ENCODE assay signal across 20 cellular contexts in genomic region chr2:192087398-192087958, GRCh38.
DNase-seq lines count a peak whose midpoint lies in the region; ATAC-seq, FAIRE-seq and TF ChIP-seq lines count a peak whose summit lies in the region.
"Had no signal": no experiment of that assay in that cellular context is flagged by ENCODE, and none has a peak within 500 bp of the region (broad histone marks: within the 10 kb centered on the region; RNA-seq: fewer than 3 reads in every experiment).

No MANE protein-coding gene starts in this region.

- TF ChIP-seq CTCF in astrocyte (IDR thresholded peaks at IDR 0.05; ENCODE audit: insufficient read depth, low read depth, low read length) (no peak), stomach (IDR thresholded peaks at IDR 0.05) (no peak), right atrium auricular region (IDR thresholded peaks at IDR 0.05) (no peak)

- TF ChIP-seq POLR2A in stomach (IDR thresholded peaks at IDR 0.05): no peak

- no peaks in the 10 kb centered on the region for H3K36me3 Mint-ChIP-seq in astrocyte (ENCODE audit: low read depth, unreplicated experiment)
- H3K36me3 Mint-ChIP-seq: brain; stimulated activated effector memory CD8-positive, alpha-beta T cell treated with anti-CD3 and anti-CD28 coated beads, Interleukin-12 subunit alpha, Interleukin-12 subunit beta, amount 100 ng/mL, for 72 hours; T-cell had no signal

- H3K4me3 Mint-ChIP-seq in astrocyte (ENCODE audit: unreplicated experiment): no peak overlapping the region
- H3K4me3 Mint-ChIP-seq: activated T-cell treated with anti-CD3 and anti-CD28 coated beads, Interleukin-2, amount 50 U/mL, for 24 hours; stimulated activated effector memory CD8-positive, alpha-beta T cell treated with anti-CD3 and anti-CD28 coated beads, Interleukin-12 subunit alpha, Interleukin-12 subunit beta, amount 100 ng/mL, for 72 hours; T-cell had no signal

- H3K27me3 ChIP-seq in astrocyte (ENCODE audit: insufficient read depth, low read length) (no peaks in the 10 kb centered on the region), stomach (no peaks in the 10 kb centered on the region), right atrium auricular region (no peaks in the 10 kb centered on the region)
- H3K27me3 ChIP-seq: gastrocnemius medialis, thyroid gland had no signal

- H3K9ac ChIP-seq in astrocyte (ENCODE audit: low read length): no peak overlapping the region

- H3K4me1 Mint-ChIP-seq in astrocyte (ENCODE audit: low read depth, unreplicated experiment): no peaks in the 10 kb centered on the region
- H3K4me1 Mint-ChIP-seq: stimulated activated effector memory CD8-positive, alpha-beta T cell treated with anti-CD3 and anti-CD28 coated beads, Interleukin-12 subunit alpha, Interleukin-12 subunit beta, amount 100 ng/mL, for 72 hours; T-cell had no signal

- ATAC-seq in left colon: peak; percentile 48
- ATAC-seq in HG02623 (IDR thresholded peaks at IDR 0.05; ENCODE audit: unreplicated experiment): no peak
- ATAC-seq in HG03135 (IDR thresholded peaks at IDR 0.05; ENCODE audit: unreplicated experiment): no peak
- ATAC-seq: gastrocnemius medialis; stimulated activated effector memory CD8-positive, alpha-beta T cell treated with anti-CD3 and anti-CD28 coated beads, Interleukin-12 subunit alpha, Interleukin-12 subunit beta, amount 100 ng/mL, for 72 hours; T-cell had no signal

- no peak for FAIRE-seq in astrocyte (lab: Jason Lieb, UNC)

- H2AFZ ChIP-seq in astrocyte (ENCODE audit: low read depth, low read length): no peak overlapping the region

- no peaks in the 10 kb centered on the region for H3K4me1 ChIP-seq in astrocyte (ENCODE audit: insufficient read depth, low read length)
- peaks cover 0 to 5% (median 0%) of the 10 kb centered on the region in 4 donors for H3K4me1 ChIP-seq in stomach
- H3K4me1 ChIP-seq in right atrium auricular region: no peaks in the 10 kb centered on the region
- H3K4me1 ChIP-seq: gastrocnemius medialis, left ventricle myocardium inferior had no signal

- H3K9me3 Mint-ChIP-seq in astrocyte (ENCODE audit: unreplicated experiment): no peaks in the 10 kb centered on the region
- H3K9me3 Mint-ChIP-seq: activated T-cell treated with anti-CD3 and anti-CD28 coated beads, Interleukin-2, amount 50 U/mL, for 24 hours; brain; stimulated activated effector memory CD8-positive, alpha-beta T cell treated with anti-CD3 and anti-CD28 coated beads, Interleukin-12 subunit alpha, Interleukin-12 subunit beta, amount 100 ng/mL, for 72 hours; T-cell had no signal

- H3K27ac Mint-ChIP-seq in astrocyte (ENCODE audit: unreplicated experiment): no peak overlapping the region
- H3K27ac Mint-ChIP-seq: activated T-cell treated with anti-CD3 and anti-CD28 coated beads, Interleukin-2, amount 50 U/mL, for 24 hours; brain; stimulated activated effector memory CD8-positive, alpha-beta T cell treated with anti-CD3 and anti-CD28 coated beads, Interleukin-12 subunit alpha, Interleukin-12 subunit beta, amount 100 ng/mL, for 72 hours; T-cell had no signal

- H3K9me3 ChIP-seq in astrocyte (ENCODE audit: insufficient read depth, low read depth, low read length) (no peaks in the 10 kb centered on the region), stomach (no peaks in the 10 kb centered on the region), right atrium auricular region (no peaks in the 10 kb centered on the region)
- H3K9me3 ChIP-seq: gastrocnemius medialis, left ventricle myocardium inferior, thyroid gland had no signal

- H3K4me2 ChIP-seq in astrocyte (ENCODE audit: low read length): no peak overlapping the region

- intact Hi-C loops in left colon (cut with DNase I, micrococcal nuclease): no loop called here
- intact Hi-C loops in stomach (cut with DNase I; ENCODE audit: low total_unique reads): no loop called here

- H3K36me3 ChIP-seq in astrocyte (ENCODE audit: insufficient read depth, low read length) (no peaks in the 10 kb centered on the region), stomach (no peaks in the 10 kb centered on the region), right atrium auricular region (no peaks in the 10 kb centered on the region)
- H3K36me3 ChIP-seq: gastrocnemius medialis, left ventricle myocardium inferior, thyroid gland had no signal

- H3K27ac ChIP-seq in astrocyte (ENCODE audit: low read depth, low read length): no peak overlapping the region
- no peak overlapping the region for H3K27ac ChIP-seq in stomach
- no peak overlapping the region for H3K27ac ChIP-seq in right atrium auricular region
- H3K27ac ChIP-seq: gastrocnemius medialis, left ventricle myocardium inferior, thyroid gland had no signal

- no peaks in the 10 kb centered on the region for H4K20me1 ChIP-seq in astrocyte (ENCODE audit: insufficient read depth, low read length)

- no peak for TF ChIP-seq RAD21 in Ishikawa (IDR thresholded peaks at IDR 0.05; ENCODE audit: low read depth)

- no peaks in the 10 kb centered on the region for H3K27me3 Mint-ChIP-seq in astrocyte (ENCODE audit: low read depth, unreplicated experiment)

- peak; percentile 23 for DNase-seq in NCI-H2107 (lab: John Stamatoyannopoulos, UW)
- DNase-seq in astrocyte (ENCODE audit: low read depth): peak; percentile 10
- no peak for DNase-seq in left colon
- DNase-seq in stomach: no peak
- no peak for DNase-seq in right atrium auricular region (ENCODE audit: low spot score)
- DNase-seq: activated CD4-positive, alpha-beta T cell treated with anti-CD3 and anti-CD28 coated beads, Interleukin-2, amount 50 U/mL, for 48 hours; activated naive CD4-positive, alpha-beta T cell treated with anti-CD3 and anti-CD28 coated beads, Interleukin-2, amount 50 U/mL, for 16 hours; activated T-cell treated with anti-CD3 and anti-CD28 coated beads, Interleukin-2, amount 50 U/mL, for 24 hours; Calu3; cortex of kidney; gastrocnemius medialis; left ventricle myocardium inferior; NCI-H2081 treated with DMSO at 0.1 percent for 48 hours; T-cell; thyroid gland had no signal

- 9 to 30% (median 17%) methylated on average over 4 of the region's 4 CpGs for WGBS in stomach, 5 donors

- H3K4me3 ChIP-seq in astrocyte (ENCODE audit: insufficient read depth, low read depth, low read length) (no peak overlapping the region), stomach (no peak overlapping the region), right atrium auricular region (no peak overlapping the region)
- H3K4me3 ChIP-seq: gastrocnemius medialis, left ventricle myocardium inferior, thyroid gland had no signal

- H3K79me2 ChIP-seq in astrocyte (ENCODE audit: insufficient read depth, low read length): no peaks in the 10 kb centered on the region

- TF ChIP-seq EP300 in Ishikawa (IDR thresholded peaks at IDR 0.05; ENCODE audit: borderline replicate concordance) (no peak), stomach (IDR thresholded peaks at IDR 0.05) (no peak)

TF ChIP-seq in Ishikawa, 13 proteins besides CTCF, POLR2A, EP300 and RAD21:
- no peak for TF ChIP-seq YY1 (IDR thresholded peaks at IDR 0.05; ENCODE audit: low read depth)
- TF ChIP-seq NFIC (IDR thresholded peaks at IDR 0.05): peak; percentile 50
- TF ChIP-seq ZBTB7A (IDR thresholded peaks at IDR 0.05; ENCODE audit: low read depth): no peak
- TF ChIP-seq CEBPB (IDR thresholded peaks at IDR 0.05): no peak
- no peak for TF ChIP-seq USF1 (IDR thresholded peaks at IDR 0.05)
- no peak for TF ChIP-seq CREB1 (IDR thresholded peaks at IDR 0.05; ENCODE audit: low read depth)
- TF ChIP-seq TAF1 (IDR thresholded peaks at IDR 0.05; ENCODE audit: low read depth): no peak
TF ChIP-seq in Ishikawa: peak in this region for 1.

Comparison
In these comparisons a context has a peak if more than half of its experiments do, and no peak if none do; other contexts are left out.
1. DNase-seq: peak in NCI-H2107 (single experiment) and astrocyte (single experiment); none in left colon (0 of 2), stomach (single experiment) and right atrium auricular region (single experiment).